In genomic region chr17:69058165-69058564, GRCh38 we compare ENCODE assay signal across 2 cellular contexts.
TF ChIP-seq lines count a peak whose summit lies in the region.

No MANE protein-coding gene starts in this region.

TF ChIP-seq in SK-N-SH, 30 proteins besides CTCF, POLR2A, EP300 and RAD21 (continued from another document):
- TF ChIP-seq, protein P1, sequence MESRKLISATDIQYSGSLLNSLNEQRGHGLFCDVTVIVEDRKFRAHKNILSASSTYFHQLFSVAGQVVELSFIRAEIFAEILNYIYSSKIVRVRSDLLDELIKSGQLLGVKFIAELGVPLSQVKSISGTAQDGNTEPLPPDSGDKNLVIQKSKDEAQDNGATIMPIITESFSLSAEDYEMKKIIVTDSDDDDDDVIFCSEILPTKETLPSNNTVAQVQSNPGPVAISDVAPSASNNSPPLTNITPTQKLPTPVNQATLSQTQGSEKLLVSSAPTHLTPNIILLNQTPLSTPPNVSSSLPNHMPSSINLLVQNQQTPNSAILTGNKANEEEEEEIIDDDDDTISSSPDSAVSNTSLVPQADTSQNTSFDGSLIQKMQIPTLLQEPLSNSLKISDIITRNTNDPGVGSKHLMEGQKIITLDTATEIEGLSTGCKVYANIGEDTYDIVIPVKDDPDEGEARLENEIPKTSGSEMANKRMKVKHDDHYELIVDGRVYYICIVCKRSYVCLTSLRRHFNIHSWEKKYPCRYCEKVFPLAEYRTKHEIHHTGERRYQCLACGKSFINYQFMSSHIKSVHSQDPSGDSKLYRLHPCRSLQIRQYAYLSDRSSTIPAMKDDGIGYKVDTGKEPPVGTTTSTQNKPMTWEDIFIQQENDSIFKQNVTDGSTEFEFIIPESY (IDR thresholded peaks at IDR 0.05; ENCODE audit: borderline replicate concordance, low read depth): no peak
- TF ChIP-seq IRF3 (IDR thresholded peaks at IDR 0.05; ENCODE audit: low read depth, low read length) (no peak), RFX5 (IDR thresholded peaks at IDR 0.05; ENCODE audit: low read length) (no peak), EZH2phosphoT487 (IDR thresholded peaks at IDR 0.05; ENCODE audit: borderline replicate concordance, low read depth) (no peak), FOXJ3 (CRISPR knock-in tag; IDR thresholded peaks at IDR 0.05) (no peak), PBX3 (IDR thresholded peaks at IDR 0.05) (no peak), GABPA (IDR thresholded peaks at IDR 0.05; ENCODE audit: low read depth) (no peak)
- TF ChIP-seq, protein P2, sequence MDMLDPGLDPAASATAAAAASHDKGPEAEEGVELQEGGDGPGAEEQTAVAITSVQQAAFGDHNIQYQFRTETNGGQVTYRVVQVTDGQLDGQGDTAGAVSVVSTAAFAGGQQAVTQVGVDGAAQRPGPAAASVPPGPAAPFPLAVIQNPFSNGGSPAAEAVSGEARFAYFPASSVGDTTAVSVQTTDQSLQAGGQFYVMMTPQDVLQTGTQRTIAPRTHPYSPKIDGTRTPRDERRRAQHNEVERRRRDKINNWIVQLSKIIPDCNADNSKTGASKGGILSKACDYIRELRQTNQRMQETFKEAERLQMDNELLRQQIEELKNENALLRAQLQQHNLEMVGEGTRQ (IDR thresholded peaks at IDR 0.05; ENCODE audit: borderline replicate concordance, low read depth, low read length): no peak
- TF ChIP-seq, protein P3, sequence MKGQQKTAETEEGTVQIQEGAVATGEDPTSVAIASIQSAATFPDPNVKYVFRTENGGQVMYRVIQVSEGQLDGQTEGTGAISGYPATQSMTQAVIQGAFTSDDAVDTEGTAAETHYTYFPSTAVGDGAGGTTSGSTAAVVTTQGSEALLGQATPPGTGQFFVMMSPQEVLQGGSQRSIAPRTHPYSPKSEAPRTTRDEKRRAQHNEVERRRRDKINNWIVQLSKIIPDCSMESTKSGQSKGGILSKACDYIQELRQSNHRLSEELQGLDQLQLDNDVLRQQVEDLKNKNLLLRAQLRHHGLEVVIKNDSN (IDR thresholded peaks at IDR 0.05; ENCODE audit: borderline replicate concordance, low read depth): no peak

TF ChIP-seq in SK-N-SH treated with all-trans-retinoic acid at 6 μM for 48 hours, 23 proteins besides CTCF, POLR2A, EP300 and RAD21 (continued from another document):
- TF ChIP-seq ZFP30 (CRISPR knock-in tag; IDR thresholded peaks at IDR 0.05) (no peak), ZFP3 (CRISPR knock-in tag; IDR thresholded peaks at IDR 0.05) (no peak), CSDC2 (CRISPR knock-in tag; IDR thresholded peaks at IDR 0.05) (no peak), RARB (CRISPR knock-in tag; IDR thresholded peaks at IDR 0.05) (no peak), ESRRG (CRISPR knock-in tag; IDR thresholded peaks at IDR 0.05) (no peak), CREB5 (CRISPR knock-in tag; IDR thresholded peaks at IDR 0.05; ENCODE audit: low read depth) (no peak)
